Comparison of ENCODE assay signal across 14 cellular contexts in the genomic region with DNA sequence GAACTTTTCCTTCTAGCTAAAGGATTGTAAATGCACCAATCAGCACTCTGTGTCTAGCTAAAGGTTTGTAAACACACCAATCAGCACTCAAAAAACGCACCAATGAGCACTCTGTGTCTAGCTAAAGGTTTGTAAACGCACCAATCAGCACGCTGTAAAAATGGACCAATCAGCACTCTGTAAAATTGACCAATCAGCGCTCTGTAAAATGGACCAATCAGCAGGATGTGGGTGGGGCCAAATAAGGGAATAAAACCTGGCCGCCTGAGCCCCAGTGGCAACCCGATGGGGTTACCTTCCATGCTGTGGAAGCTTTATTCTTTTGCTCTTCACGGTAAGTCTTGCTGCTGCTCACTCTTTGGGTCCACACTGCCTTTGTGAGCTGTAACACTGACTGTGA. TPM values are rescaled to one million over a fixed set of nuclear protein-coding genes. Genes with fewer than 3 reads are reported as not detected.
"Had no signal": no experiment of that assay in that cellular context is flagged by ENCODE, and none has a peak within 500 bp of the region (broad histone marks: within the 10 kb centered on the region; RNA-seq: fewer than 3 reads in every experiment).

No MANE protein-coding gene starts in this region.

RNA-seq across cellular contexts. Expression of gene OR8B8, which starts 13.9 kb away (rescaled TPM):
- total RNA-seq: activated B cell treated with CpG ODN at 0.5 μM for 24 hours; activated CD4-positive, alpha-beta memory T cell treated with anti-CD3 and anti-CD28 coated beads for 36 hours; activated CD4-positive, alpha-beta memory T cell treated with anti-CD3 and anti-CD28 coated beads, Interleukin-2, amount 10 ng/mL, durations not matched to agents 7 days and 5 days; activated CD4-positive, alpha-beta T cell treated with anti-CD3 and anti-CD28 coated beads for 36 hours; activated CD4-positive, alpha-beta T cell treated with anti-CD3 and anti-CD28 coated beads, Interleukin-2, amount 10 ng/mL, durations not matched to agents 24 days and 14 days; activated CD4-positive, alpha-beta T cell treated with anti-CD3 and anti-CD28 coated beads, Interleukin-2, amount 10 ng/mL, durations not matched to agents 7 days and 5 days; activated CD8-positive, alpha-beta memory T cell treated with anti-CD3 and anti-CD28 coated beads for 36 hours; activated CD8-positive, alpha-beta memory T cell treated with anti-CD3 and anti-CD28 coated beads, Interleukin-2, amount 10 ng/mL, durations not matched to agents 7 days and 5 days; activated CD8-positive, alpha-beta T cell treated with anti-CD3 and anti-CD28 coated beads for 36 hours; activated CD8-positive, alpha-beta T cell treated with anti-CD3 and anti-CD28 coated beads, Interleukin-2, amount 10 ng/mL, durations not matched to agents 7 days and 5 days; T-helper 1 cell treated with Interleukin-12 subunit alpha and Interleukin-12 subunit beta and Interleukin-4 antibody, amounts not matched to agents 30 ng/mL and 1 ng/mL, for 36 hours; T-helper 17 cell; T-helper 2 cell treated with Interferon-gamma antibody and Interleukin-4, amounts not matched to agents 100 ng/mL and 5 ng/mL, for 36 hours; WTC11 had no signal

RNA-seq across cellular contexts. Expression of gene OR8B4, which starts 34.7 kb away (rescaled TPM):
- total RNA-seq: activated B cell treated with CpG ODN at 0.5 μM for 24 hours; activated CD4-positive, alpha-beta memory T cell treated with anti-CD3 and anti-CD28 coated beads for 36 hours; activated CD4-positive, alpha-beta memory T cell treated with anti-CD3 and anti-CD28 coated beads, Interleukin-2, amount 10 ng/mL, durations not matched to agents 7 days and 5 days; activated CD4-positive, alpha-beta T cell treated with anti-CD3 and anti-CD28 coated beads for 36 hours; activated CD4-positive, alpha-beta T cell treated with anti-CD3 and anti-CD28 coated beads, Interleukin-2, amount 10 ng/mL, durations not matched to agents 24 days and 14 days; activated CD4-positive, alpha-beta T cell treated with anti-CD3 and anti-CD28 coated beads, Interleukin-2, amount 10 ng/mL, durations not matched to agents 7 days and 5 days; activated CD8-positive, alpha-beta memory T cell treated with anti-CD3 and anti-CD28 coated beads for 36 hours; activated CD8-positive, alpha-beta memory T cell treated with anti-CD3 and anti-CD28 coated beads, Interleukin-2, amount 10 ng/mL, durations not matched to agents 7 days and 5 days; activated CD8-positive, alpha-beta T cell treated with anti-CD3 and anti-CD28 coated beads for 36 hours; activated CD8-positive, alpha-beta T cell treated with anti-CD3 and anti-CD28 coated beads, Interleukin-2, amount 10 ng/mL, durations not matched to agents 7 days and 5 days; T-helper 1 cell treated with Interleukin-12 subunit alpha and Interleukin-12 subunit beta and Interleukin-4 antibody, amounts not matched to agents 30 ng/mL and 1 ng/mL, for 36 hours; T-helper 17 cell; T-helper 2 cell treated with Interferon-gamma antibody and Interleukin-4, amounts not matched to agents 100 ng/mL and 5 ng/mL, for 36 hours; WTC11 had no signal
